1 cellular context compared by ENCODE assay signal in the genomic region with DNA sequence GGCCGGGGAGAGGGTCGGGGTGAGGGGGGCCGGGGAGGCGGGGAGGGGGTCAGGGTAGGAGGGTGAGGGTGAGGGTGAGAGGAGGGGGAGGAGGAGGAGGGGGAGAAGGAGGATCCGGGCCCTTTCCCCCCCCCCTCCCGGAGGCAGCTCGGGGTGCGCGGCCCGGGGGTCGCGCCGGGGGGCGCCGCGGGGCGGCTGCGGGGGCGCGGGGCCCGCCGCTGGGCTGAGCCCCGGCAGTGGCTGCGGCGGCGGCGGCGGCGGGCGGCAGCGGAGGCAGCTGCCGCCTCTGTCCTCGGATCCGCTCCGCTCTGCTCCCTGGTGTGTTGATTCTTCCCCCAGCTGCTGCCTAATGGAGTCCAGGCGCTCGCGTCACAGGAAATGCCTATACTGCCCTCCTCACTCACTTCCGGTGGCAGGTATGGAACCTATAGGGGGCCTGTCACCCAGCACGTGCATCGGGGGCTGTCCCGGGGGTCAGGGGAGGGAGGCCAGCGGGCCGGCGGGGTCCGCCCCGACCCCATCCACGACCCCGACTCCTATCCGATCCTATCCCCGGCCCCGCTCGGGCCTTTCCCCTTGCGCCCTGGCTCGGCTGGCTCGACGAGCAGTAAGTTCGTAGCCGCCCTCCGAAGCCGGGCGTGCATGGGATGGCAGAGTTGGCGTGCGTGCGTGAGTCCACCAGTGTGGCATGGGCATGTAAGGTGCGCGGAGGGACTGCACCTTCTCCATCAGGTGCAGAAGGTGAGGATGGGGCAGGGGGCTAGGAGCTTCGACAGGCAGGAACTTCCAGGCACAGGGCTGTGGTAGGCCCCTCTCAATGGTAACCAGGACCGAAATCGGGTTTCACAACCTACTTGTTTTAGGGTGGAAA.
A peak's percentile ranks its signal among the peaks of the same experiment; 100 is the strongest.
TF ChIP-seq lines count a peak whose summit lies in the region.

A gene (minus strand): TSS at position 351 of the 871 bp plus-strand sequence.

TF ChIP-seq in HEK293, 187 proteins besides CTCF, POLR2A, EP300 and RAD21 (continued from another document and continues in another):
- TF ChIP-seq, protein P1, sequence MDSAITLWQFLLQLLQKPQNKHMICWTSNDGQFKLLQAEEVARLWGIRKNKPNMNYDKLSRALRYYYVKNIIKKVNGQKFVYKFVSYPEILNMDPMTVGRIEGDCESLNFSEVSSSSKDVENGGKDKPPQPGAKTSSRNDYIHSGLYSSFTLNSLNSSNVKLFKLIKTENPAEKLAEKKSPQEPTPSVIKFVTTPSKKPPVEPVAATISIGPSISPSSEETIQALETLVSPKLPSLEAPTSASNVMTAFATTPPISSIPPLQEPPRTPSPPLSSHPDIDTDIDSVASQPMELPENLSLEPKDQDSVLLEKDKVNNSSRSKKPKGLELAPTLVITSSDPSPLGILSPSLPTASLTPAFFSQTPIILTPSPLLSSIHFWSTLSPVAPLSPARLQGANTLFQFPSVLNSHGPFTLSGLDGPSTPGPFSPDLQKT (IDR thresholded peaks at IDR 0.05; ENCODE audit: borderline replicate concordance, low read depth, low read length), result no peak
- no peak for TF ChIP-seq ZNF311 (tag by site-specific recombination; IDR thresholded peaks at IDR 0.05; ENCODE audit: borderline replicate concordance)
- TF ChIP-seq, protein P2, sequence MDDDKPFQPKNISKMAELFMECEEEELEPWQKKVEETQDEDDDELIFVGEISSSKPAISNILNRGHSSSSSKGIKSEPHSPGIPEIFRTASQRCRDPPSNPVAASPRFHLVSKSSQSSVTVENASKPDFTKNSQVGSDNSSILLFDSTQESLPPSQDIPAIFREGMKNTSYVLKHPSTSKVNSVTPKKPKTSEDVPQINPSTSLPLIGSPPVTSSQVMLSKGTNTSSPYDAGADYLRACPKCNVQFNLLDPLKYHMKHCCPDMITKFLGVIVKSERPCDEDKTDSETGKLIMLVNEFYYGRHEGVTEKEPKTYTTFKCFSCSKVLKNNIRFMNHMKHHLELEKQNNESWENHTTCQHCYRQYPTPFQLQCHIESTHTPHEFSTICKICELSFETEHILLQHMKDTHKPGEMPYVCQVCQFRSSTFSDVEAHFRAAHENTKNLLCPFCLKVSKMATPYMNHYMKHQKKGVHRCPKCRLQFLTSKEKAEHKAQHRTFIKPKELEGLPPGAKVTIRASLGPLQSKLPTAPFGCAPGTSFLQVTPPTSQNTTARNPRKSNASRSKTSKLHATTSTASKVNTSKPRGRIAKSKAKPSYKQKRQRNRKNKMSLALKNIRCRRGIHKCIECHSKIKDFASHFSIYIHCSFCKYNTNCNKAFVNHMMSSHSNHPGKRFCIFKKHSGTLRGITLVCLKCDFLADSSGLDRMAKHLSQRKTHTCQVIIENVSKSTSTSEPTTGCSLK (tag by site-specific recombination; IDR thresholded peaks at IDR 0.05), result no peak
- 0 out of 2 replicates have a peak, but pooled peaks have one; percentile 59 for TF ChIP-seq SCRT2 (tag by site-specific recombination; IDR thresholded peaks at IDR 0.05)
- TF ChIP-seq ZNF529 (tag by site-specific recombination; IDR thresholded peaks at IDR 0.05; ENCODE audit: insufficient replicate concordance), result no peak
- peak; percentile 88 for TF ChIP-seq WT1 (tag by site-specific recombination; IDR thresholded peaks at IDR 0.05)
- TF ChIP-seq ZNF747 (tag by site-specific recombination; IDR thresholded peaks at IDR 0.05), result no peak
- TF ChIP-seq REPIN1 (tag by site-specific recombination; IDR thresholded peaks at IDR 0.05; ENCODE audit: low read depth), result peak; percentile 71; the same call in 1 of the 2 replicates
- no peak for TF ChIP-seq ZNF777 (tag by site-specific recombination; IDR thresholded peaks at IDR 0.05; ENCODE audit: borderline replicate concordance)
- TF ChIP-seq ZNF670 (tag by site-specific recombination; IDR thresholded peaks at IDR 0.05; ENCODE audit: low read depth), result no peak
- TF ChIP-seq GLIS1 (tag by site-specific recombination; IDR thresholded peaks at IDR 0.05), result peak; percentile 88
- TF ChIP-seq KLF1 (tag by site-specific recombination; IDR thresholded peaks at IDR 0.05), result peak; percentile 74
- peak; percentile 86 for TF ChIP-seq ZNF76 (tag by site-specific recombination; IDR thresholded peaks at IDR 0.05; ENCODE audit: borderline replicate concordance, low read depth)
- TF ChIP-seq ZNF560 (tag by site-specific recombination; IDR thresholded peaks at IDR 0.05; ENCODE audit: borderline replicate concordance), result no peak
- TF ChIP-seq, protein P3, sequence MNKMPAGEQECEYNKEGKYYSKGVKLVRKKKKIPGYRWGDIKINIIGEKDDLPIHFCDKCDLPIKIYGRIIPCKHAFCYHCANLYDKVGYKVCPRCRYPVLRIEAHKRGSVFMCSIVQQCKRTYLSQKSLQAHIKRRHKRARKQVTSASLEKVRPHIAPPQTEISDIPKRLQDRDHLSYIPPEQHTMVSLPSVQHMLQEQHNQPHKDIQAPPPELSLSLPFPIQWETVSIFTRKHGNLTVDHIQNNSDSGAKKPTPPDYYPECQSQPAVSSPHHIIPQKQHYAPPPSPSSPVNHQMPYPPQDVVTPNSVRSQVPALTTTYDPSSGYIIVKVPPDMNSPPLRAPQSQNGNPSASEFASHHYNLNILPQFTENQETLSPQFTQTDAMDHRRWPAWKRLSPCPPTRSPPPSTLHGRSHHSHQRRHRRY (tag by site-specific recombination; IDR thresholded peaks at IDR 0.05), result no peak
- peak; percentile 79; the same call in 1 of the 2 replicates for TF ChIP-seq ZNF610 (tag by site-specific recombination; IDR thresholded peaks at IDR 0.05; ENCODE audit: borderline replicate concordance)
- no peak for TF ChIP-seq GLI2 (tag by site-specific recombination; IDR thresholded peaks at IDR 0.05; ENCODE audit: borderline replicate concordance, low read depth)
- no peak for TF ChIP-seq ZNF626 (tag by site-specific recombination; IDR thresholded peaks at IDR 0.05)
- TF ChIP-seq, protein P4, sequence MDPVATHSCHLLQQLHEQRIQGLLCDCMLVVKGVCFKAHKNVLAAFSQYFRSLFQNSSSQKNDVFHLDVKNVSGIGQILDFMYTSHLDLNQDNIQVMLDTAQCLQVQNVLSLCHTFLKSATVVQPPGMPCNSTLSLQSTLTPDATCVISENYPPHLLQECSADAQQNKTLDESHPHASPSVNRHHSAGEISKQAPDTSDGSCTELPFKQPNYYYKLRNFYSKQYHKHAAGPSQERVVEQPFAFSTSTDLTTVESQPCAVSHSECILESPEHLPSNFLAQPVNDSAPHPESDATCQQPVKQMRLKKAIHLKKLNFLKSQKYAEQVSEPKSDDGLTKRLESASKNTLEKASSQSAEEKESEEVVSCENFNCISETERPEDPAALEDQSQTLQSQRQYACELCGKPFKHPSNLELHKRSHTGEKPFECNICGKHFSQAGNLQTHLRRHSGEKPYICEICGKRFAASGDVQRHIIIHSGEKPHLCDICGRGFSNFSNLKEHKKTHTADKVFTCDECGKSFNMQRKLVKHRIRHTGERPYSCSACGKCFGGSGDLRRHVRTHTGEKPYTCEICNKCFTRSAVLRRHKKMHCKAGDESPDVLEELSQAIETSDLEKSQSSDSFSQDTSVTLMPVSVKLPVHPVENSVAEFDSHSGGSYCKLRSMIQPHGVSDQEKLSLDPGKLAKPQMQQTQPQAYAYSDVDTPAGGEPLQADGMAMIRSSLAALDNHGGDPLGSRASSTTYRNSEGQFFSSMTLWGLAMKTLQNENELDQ (tag by site-specific recombination; IDR thresholded peaks at IDR 0.05; ENCODE audit: low read depth), result no peak
- no peak; the same call in 1 of the 2 replicates for TF ChIP-seq ZNF837 (tag by site-specific recombination; IDR thresholded peaks at IDR 0.05)
- TF ChIP-seq, protein P5, sequence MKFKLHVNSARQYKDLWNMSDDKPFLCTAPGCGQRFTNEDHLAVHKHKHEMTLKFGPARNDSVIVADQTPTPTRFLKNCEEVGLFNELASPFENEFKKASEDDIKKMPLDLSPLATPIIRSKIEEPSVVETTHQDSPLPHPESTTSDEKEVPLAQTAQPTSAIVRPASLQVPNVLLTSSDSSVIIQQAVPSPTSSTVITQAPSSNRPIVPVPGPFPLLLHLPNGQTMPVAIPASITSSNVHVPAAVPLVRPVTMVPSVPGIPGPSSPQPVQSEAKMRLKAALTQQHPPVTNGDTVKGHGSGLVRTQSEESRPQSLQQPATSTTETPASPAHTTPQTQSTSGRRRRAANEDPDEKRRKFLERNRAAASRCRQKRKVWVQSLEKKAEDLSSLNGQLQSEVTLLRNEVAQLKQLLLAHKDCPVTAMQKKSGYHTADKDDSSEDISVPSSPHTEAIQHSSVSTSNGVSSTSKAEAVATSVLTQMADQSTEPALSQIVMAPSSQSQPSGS (tag by site-specific recombination; IDR thresholded peaks at IDR 0.05; ENCODE audit: low read depth), result no peak
- TF ChIP-seq, protein P6, sequence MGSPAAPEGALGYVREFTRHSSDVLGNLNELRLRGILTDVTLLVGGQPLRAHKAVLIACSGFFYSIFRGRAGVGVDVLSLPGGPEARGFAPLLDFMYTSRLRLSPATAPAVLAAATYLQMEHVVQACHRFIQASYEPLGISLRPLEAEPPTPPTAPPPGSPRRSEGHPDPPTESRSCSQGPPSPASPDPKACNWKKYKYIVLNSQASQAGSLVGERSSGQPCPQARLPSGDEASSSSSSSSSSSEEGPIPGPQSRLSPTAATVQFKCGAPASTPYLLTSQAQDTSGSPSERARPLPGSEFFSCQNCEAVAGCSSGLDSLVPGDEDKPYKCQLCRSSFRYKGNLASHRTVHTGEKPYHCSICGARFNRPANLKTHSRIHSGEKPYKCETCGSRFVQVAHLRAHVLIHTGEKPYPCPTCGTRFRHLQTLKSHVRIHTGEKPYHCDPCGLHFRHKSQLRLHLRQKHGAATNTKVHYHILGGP (tag by site-specific recombination; IDR thresholded peaks at IDR 0.05), result no peak
- TF ChIP-seq, protein P7, sequence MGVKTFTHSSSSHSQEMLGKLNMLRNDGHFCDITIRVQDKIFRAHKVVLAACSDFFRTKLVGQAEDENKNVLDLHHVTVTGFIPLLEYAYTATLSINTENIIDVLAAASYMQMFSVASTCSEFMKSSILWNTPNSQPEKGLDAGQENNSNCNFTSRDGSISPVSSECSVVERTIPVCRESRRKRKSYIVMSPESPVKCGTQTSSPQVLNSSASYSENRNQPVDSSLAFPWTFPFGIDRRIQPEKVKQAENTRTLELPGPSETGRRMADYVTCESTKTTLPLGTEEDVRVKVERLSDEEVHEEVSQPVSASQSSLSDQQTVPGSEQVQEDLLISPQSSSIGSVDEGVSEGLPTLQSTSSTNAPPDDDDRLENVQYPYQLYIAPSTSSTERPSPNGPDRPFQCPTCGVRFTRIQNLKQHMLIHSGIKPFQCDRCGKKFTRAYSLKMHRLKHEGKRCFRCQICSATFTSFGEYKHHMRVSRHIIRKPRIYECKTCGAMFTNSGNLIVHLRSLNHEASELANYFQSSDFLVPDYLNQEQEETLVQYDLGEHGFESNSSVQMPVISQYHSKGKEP (tag by site-specific recombination; IDR thresholded peaks at IDR 0.05), result no peak
- TF ChIP-seq, protein P8, sequence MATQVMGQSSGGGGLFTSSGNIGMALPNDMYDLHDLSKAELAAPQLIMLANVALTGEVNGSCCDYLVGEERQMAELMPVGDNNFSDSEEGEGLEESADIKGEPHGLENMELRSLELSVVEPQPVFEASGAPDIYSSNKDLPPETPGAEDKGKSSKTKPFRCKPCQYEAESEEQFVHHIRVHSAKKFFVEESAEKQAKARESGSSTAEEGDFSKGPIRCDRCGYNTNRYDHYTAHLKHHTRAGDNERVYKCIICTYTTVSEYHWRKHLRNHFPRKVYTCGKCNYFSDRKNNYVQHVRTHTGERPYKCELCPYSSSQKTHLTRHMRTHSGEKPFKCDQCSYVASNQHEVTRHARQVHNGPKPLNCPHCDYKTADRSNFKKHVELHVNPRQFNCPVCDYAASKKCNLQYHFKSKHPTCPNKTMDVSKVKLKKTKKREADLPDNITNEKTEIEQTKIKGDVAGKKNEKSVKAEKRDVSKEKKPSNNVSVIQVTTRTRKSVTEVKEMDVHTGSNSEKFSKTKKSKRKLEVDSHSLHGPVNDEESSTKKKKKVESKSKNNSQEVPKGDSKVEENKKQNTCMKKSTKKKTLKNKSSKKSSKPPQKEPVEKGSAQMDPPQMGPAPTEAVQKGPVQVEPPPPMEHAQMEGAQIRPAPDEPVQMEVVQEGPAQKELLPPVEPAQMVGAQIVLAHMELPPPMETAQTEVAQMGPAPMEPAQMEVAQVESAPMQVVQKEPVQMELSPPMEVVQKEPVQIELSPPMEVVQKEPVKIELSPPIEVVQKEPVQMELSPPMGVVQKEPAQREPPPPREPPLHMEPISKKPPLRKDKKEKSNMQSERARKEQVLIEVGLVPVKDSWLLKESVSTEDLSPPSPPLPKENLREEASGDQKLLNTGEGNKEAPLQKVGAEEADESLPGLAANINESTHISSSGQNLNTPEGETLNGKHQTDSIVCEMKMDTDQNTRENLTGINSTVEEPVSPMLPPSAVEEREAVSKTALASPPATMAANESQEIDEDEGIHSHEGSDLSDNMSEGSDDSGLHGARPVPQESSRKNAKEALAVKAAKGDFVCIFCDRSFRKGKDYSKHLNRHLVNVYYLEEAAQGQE (tag by site-specific recombination; IDR thresholded peaks at IDR 0.05), result peak; percentile 75
- no peak for TF ChIP-seq ZNF571 (tag by site-specific recombination; IDR thresholded peaks at IDR 0.05)
- TF ChIP-seq, protein P9, sequence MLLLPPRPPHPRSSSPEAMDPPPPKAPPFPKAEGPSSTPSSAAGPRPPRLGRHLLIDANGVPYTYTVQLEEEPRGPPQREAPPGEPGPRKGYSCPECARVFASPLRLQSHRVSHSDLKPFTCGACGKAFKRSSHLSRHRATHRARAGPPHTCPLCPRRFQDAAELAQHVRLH (tag by site-specific recombination; IDR thresholded peaks at IDR 0.05), result peak; percentile 89
- no peak; the same call in 1 of the 2 replicates for TF ChIP-seq ZNF623 (tag by site-specific recombination; IDR thresholded peaks at IDR 0.05)
- TF ChIP-seq, protein P10, sequence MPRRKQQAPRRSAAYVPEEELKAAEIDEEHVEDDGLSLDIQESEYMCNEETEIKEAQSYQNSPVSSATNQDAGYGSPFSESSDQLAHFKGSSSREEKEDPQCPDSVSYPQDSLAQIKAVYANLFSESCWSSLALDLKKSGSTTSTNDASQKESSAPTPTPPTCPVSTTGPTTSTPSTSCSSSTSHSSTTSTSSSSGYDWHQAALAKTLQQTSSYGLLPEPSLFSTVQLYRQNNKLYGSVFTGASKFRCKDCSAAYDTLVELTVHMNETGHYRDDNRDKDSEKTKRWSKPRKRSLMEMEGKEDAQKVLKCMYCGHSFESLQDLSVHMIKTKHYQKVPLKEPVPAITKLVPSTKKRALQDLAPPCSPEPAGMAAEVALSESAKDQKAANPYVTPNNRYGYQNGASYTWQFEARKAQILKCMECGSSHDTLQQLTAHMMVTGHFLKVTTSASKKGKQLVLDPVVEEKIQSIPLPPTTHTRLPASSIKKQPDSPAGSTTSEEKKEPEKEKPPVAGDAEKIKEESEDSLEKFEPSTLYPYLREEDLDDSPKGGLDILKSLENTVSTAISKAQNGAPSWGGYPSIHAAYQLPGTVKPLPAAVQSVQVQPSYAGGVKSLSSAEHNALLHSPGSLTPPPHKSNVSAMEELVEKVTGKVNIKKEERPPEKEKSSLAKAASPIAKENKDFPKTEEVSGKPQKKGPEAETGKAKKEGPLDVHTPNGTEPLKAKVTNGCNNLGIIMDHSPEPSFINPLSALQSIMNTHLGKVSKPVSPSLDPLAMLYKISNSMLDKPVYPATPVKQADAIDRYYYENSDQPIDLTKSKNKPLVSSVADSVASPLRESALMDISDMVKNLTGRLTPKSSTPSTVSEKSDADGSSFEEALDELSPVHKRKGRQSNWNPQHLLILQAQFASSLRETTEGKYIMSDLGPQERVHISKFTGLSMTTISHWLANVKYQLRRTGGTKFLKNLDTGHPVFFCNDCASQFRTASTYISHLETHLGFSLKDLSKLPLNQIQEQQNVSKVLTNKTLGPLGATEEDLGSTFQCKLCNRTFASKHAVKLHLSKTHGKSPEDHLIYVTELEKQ (tag by site-specific recombination; IDR thresholded peaks at IDR 0.05; ENCODE audit: borderline replicate concordance), result peak; percentile 70; the same call in 1 of the 2 replicates
- peak; percentile 88 for TF ChIP-seq SP7 (tag by site-specific recombination; IDR thresholded peaks at IDR 0.05)
- peak; percentile 84 for TF ChIP-seq YY1 (tag by site-specific recombination; IDR thresholded peaks at IDR 0.05)
- peak; percentile 40 for TF ChIP-seq ZFHX2 (tag by site-specific recombination; conservative IDR thresholded peaks at IDR 0.05)
- no peak for TF ChIP-seq ZFP41 (tag by site-specific recombination; IDR thresholded peaks at IDR 0.05; ENCODE audit: borderline replicate concordance)
- no peak for TF ChIP-seq ZNF19 (tag by site-specific recombination; IDR thresholded peaks at IDR 0.05; ENCODE audit: low read depth)
